Comparison of ENCODE assay signal across 1 cellular context in the genomic region with DNA sequence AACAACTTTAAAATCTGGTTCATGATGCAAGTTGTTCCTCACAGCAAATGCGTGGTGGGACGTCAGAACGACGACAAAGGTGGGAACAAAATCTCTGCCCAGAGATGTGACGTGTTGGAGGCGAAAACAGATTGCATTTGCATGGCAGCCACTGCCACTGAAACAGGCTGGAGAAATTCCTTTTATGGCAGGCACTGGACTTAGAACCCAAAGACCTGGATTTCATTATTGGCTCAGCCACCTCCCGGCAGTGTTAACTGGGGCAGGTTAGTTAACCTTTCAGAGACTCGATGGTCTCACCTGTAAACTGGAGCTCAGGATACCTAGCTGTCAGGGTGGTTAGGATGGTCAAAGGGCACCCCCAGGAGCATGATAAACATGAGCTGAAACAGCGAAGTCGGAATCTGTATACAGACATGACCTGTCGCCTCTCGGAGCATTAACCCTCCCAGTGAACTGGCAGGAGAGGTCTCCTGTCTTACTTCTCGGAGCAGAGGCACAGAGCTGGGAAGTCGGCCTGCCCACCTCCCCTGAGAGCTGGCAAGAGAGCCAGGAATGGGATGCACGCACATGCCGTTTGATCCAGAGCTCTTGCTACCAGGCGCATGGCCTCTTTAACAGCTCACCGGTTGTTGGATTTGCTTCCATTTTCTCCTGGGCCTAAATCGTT.
A peak's percentile ranks its signal among the peaks of the same experiment; 100 is the strongest.
TF ChIP-seq lines count a peak whose summit lies in the region.

No MANE protein-coding gene starts in this region.

TF ChIP-seq in HepG2, 621 proteins besides CTCF, POLR2A, EP300 and RAD21 (continued from another document and continues in another):
- TF ChIP-seq, protein P1, sequence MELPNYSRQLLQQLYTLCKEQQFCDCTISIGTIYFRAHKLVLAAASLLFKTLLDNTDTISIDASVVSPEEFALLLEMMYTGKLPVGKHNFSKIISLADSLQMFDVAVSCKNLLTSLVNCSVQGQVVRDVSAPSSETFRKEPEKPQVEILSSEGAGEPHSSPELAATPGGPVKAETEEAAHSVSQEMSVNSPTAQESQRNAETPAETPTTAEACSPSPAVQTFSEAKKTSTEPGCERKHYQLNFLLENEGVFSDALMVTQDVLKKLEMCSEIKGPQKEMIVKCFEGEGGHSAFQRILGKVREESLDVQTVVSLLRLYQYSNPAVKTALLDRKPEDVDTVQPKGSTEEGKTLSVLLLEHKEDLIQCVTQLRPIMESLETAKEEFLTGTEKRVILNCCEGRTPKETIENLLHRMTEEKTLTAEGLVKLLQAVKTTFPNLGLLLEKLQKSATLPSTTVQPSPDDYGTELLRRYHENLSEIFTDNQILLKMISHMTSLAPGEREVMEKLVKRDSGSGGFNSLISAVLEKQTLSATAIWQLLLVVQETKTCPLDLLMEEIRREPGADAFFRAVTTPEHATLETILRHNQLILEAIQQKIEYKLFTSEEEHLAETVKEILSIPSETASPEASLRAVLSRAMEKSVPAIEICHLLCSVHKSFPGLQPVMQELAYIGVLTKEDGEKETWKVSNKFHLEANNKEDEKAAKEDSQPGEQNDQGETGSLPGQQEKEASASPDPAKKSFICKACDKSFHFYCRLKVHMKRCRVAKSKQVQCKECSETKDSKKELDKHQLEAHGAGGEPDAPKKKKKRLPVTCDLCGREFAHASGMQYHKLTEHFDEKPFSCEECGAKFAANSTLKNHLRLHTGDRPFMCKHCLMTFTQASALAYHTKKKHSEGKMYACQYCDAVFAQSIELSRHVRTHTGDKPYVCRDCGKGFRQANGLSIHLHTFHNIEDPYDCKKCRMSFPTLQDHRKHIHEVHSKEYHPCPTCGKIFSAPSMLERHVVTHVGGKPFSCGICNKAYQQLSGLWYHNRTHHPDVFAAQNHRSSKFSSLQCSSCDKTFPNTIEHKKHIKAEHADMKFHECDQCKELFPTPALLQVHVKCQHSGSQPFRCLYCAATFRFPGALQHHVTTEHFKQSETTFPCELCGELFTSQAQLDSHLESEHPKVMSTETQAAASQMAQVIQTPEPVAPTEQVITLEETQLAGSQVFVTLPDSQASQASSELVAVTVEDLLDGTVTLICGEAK (IDR thresholded peaks at IDR 0.05), result no peak
- TF ChIP-seq, protein P1 (CRISPR knock-in tag; IDR thresholded peaks at IDR 0.05), result no peak
- TF ChIP-seq, protein P2, sequence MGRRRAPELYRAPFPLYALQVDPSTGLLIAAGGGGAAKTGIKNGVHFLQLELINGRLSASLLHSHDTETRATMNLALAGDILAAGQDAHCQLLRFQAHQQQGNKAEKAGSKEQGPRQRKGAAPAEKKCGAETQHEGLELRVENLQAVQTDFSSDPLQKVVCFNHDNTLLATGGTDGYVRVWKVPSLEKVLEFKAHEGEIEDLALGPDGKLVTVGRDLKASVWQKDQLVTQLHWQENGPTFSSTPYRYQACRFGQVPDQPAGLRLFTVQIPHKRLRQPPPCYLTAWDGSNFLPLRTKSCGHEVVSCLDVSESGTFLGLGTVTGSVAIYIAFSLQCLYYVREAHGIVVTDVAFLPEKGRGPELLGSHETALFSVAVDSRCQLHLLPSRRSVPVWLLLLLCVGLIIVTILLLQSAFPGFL (CRISPR knock-in tag; IDR thresholded peaks at IDR 0.05), result no peak
- TF ChIP-seq, protein P3, sequence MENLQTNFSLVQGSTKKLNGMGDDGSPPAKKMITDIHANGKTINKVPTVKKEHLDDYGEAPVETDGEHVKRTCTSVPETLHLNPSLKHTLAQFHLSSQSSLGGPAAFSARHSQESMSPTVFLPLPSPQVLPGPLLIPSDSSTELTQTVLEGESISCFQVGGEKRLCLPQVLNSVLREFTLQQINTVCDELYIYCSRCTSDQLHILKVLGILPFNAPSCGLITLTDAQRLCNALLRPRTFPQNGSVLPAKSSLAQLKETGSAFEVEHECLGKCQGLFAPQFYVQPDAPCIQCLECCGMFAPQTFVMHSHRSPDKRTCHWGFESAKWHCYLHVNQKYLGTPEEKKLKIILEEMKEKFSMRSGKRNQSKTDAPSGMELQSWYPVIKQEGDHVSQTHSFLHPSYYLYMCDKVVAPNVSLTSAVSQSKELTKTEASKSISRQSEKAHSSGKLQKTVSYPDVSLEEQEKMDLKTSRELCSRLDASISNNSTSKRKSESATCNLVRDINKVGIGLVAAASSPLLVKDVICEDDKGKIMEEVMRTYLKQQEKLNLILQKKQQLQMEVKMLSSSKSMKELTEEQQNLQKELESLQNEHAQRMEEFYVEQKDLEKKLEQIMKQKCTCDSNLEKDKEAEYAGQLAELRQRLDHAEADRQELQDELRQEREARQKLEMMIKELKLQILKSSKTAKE (CRISPR knock-in tag; IDR thresholded peaks at IDR 0.05; ENCODE audit: borderline replicate concordance), result no peak
- TF ChIP-seq XBP1 (CRISPR knock-in tag; IDR thresholded peaks at IDR 0.05) (no peak), MYNN (CRISPR knock-in tag; IDR thresholded peaks at IDR 0.05; ENCODE audit: low read depth) (no peak), TCF7L2 (IDR thresholded peaks at IDR 0.05; ENCODE audit: low read depth, low read length) (no peak), ZNF501 (CRISPR knock-in tag; IDR thresholded peaks at IDR 0.05) (peak; percentile 60), ZNF563 (CRISPR knock-in tag; IDR thresholded peaks at IDR 0.05) (0 out of 2 replicates have a peak, but pooled peaks have one; percentile 35), SMYD3 (CRISPR knock-in tag; IDR thresholded peaks at IDR 0.05) (no peak), CBX5 (CRISPR knock-in tag; IDR thresholded peaks at IDR 0.05; ENCODE audit: borderline replicate concordance) (no peak), ZBTB20 (CRISPR knock-in tag; IDR thresholded peaks at IDR 0.05; ENCODE audit: borderline replicate concordance, low read depth) (no peak)
- TF ChIP-seq, protein P4, sequence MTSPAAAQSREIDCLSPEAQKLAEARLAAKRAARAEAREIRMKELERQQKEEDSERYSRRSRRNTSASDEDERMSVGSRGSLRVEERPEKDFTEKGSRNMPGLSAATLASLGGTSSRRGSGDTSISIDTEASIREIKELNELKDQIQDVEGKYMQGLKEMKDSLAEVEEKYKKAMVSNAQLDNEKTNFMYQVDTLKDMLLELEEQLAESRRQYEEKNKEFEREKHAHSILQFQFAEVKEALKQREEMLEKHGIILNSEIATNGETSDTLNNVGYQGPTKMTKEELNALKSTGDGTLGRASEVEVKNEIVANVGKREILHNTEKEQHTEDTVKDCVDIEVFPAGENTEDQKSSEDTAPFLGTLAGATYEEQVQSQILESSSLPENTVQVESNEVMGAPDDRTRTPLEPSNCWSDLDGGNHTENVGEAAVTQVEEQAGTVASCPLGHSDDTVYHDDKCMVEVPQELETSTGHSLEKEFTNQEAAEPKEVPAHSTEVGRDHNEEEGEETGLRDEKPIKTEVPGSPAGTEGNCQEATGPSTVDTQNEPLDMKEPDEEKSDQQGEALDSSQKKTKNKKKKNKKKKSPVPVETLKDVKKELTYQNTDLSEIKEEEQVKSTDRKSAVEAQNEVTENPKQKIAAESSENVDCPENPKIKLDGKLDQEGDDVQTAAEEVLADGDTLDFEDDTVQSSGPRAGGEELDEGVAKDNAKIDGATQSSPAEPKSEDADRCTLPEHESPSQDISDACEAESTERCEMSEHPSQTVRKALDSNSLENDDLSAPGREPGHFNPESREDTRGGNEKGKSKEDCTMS (CRISPR knock-in tag; conservative IDR thresholded peaks at IDR 0.05), result no peak
- TF ChIP-seq, protein P5, sequence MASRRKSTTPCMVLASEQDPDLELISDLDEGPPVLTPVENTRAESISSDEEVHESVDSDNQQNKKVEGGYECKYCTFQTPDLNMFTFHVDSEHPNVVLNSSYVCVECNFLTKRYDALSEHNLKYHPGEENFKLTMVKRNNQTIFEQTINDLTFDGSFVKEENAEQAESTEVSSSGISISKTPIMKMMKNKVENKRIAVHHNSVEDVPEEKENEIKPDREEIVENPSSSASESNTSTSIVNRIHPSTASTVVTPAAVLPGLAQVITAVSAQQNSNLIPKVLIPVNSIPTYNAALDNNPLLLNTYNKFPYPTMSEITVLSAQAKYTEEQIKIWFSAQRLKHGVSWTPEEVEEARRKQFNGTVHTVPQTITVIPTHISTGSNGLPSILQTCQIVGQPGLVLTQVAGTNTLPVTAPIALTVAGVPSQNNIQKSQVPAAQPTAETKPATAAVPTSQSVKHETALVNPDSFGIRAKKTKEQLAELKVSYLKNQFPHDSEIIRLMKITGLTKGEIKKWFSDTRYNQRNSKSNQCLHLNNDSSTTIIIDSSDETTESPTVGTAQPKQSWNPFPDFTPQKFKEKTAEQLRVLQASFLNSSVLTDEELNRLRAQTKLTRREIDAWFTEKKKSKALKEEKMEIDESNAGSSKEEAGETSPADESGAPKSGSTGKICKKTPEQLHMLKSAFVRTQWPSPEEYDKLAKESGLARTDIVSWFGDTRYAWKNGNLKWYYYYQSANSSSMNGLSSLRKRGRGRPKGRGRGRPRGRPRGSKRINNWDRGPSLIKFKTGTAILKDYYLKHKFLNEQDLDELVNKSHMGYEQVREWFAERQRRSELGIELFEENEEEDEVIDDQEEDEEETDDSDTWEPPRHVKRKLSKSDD (CRISPR knock-in tag; IDR thresholded peaks at IDR 0.05; ENCODE audit: low read depth), result peak; percentile 29
- TF ChIP-seq, protein P6, sequence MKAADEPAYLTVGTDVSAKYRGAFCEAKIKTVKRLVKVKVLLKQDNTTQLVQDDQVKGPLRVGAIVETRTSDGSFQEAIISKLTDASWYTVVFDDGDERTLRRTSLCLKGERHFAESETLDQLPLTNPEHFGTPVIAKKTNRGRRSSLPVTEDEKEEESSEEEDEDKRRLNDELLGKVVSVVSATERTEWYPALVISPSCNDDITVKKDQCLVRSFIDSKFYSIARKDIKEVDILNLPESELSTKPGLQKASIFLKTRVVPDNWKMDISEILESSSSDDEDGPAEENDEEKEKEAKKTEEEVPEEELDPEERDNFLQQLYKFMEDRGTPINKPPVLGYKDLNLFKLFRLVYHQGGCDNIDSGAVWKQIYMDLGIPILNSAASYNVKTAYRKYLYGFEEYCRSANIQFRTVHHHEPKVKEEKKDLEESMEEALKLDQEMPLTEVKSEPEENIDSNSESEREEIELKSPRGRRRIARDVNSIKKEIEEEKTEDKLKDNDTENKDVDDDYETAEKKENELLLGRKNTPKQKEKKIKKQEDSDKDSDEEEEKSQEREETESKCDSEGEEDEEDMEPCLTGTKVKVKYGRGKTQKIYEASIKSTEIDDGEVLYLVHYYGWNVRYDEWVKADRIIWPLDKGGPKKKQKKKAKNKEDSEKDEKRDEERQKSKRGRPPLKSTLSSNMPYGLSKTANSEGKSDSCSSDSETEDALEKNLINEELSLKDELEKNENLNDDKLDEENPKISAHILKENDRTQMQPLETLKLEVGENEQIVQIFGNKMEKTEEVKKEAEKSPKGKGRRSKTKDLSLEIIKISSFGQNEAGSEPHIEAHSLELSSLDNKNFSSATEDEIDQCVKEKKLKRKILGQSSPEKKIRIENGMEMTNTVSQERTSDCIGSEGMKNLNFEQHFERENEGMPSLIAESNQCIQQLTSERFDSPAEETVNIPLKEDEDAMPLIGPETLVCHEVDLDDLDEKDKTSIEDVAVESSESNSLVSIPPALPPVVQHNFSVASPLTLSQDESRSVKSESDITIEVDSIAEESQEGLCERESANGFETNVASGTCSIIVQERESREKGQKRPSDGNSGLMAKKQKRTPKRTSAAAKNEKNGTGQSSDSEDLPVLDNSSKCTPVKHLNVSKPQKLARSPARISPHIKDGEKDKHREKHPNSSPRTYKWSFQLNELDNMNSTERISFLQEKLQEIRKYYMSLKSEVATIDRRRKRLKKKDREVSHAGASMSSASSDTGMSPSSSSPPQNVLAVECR (CRISPR knock-in tag; IDR thresholded peaks at IDR 0.05; ENCODE audit: borderline replicate concordance), result peak; percentile 34; the same call in 1 of the 2 replicates
- TF ChIP-seq, protein P7, sequence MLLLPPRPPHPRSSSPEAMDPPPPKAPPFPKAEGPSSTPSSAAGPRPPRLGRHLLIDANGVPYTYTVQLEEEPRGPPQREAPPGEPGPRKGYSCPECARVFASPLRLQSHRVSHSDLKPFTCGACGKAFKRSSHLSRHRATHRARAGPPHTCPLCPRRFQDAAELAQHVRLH (CRISPR knock-in tag; IDR thresholded peaks at IDR 0.05; ENCODE audit: borderline replicate concordance, low read depth), result peak; percentile 43; the same call in 1 of the 2 replicates
